ENCODE assay signal across 9 cellular contexts in the genomic region with DNA sequence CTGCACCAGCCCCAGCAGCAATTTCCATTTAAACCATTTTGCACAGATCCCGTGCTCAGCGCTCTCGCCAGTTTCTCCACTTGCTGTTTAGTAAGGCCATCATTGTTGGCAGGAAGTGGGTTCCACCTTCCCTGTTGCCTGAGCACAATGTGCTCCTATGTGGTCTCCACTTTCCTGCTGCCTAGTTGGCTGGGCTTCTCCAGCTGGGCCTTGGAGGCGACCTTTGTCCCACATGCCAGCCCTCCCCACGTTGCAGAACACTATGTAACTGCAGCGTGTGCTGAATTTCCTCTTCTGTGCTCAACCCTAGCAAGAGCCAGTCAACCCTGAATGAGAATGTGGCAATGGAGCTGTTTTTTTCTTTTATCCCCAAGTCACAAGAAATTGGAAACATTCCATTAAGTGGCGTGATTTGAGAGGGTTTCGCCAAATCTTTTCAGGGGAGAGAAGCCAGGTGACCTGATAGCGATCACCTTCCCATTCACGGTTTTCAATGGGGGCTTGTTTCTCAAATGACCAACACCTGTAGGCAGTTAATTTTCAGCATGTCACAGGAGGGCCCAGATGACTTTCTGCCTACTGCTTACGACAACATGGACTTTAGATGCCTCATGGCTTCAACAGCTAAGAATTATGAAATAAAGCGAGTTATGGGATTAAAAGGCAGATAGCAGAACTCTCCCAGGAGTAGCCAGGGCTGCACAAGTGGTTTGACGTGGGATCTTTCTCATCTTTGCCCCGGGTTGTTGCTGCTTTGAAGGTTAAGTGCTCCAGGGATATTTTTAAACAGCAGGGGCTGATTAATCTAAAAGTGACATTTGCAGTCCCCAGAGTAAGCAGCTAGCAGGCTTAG. TPM values are rescaled to one million over a fixed set of nuclear protein-coding genes. Genes with fewer than 3 reads are reported as not detected.
DNase-seq lines count a peak whose midpoint lies in the region; ATAC-seq, FAIRE-seq and TF ChIP-seq lines count a peak whose summit lies in the region.
"Had no signal": no experiment of that assay in that cellular context is flagged by ENCODE, and none has a peak within 500 bp of the region (broad histone marks: within the 10 kb centered on the region; RNA-seq: fewer than 3 reads in every experiment).

Gene ACACB, plus strand, starts transcription at position 830 of the 853 bp plus-strand sequence. CDS start 22,819 bp downstream, outside the sequence.

- H3K9me3 ChIP-seq in MM.1S (replicated peaks; ENCODE audit: insufficient read depth, low read length) (no peaks in the 10 kb centered on the region), small intestine (ENCODE audit: control insufficient read depth, low read depth) (no peaks in the 10 kb centered on the region)

- no peaks in the 10 kb centered on the region for H3K27me3 ChIP-seq in MM.1S (replicated peaks; ENCODE audit: insufficient read depth, low read length)
- no peaks in the 10 kb centered on the region for H3K27me3 ChIP-seq in small intestine (ENCODE audit: control insufficient read depth in 2 of 2, insufficient read depth in 2 of 2, low read length in 2 of 2)

- no peaks in the 10 kb centered on the region for H3K36me3 Mint-ChIP-seq in HFFc6 (ENCODE audit: low read depth)

- 8 to 45% (median 25%) methylated on average over 14 of the region's 14 CpGs for WGBS in small intestine, 3 donors

- no peaks in the 10 kb centered on the region for H3K36me3 ChIP-seq in MM.1S (replicated peaks; ENCODE audit: insufficient read depth, low read length)
- no peaks in the 10 kb centered on the region for H3K36me3 ChIP-seq in small intestine (ENCODE audit: control insufficient read depth in 2 of 2, insufficient read depth in 2 of 2, low read length in 2 of 2)

- FAIRE-seq in small intestine (lab: Jason Lieb, UNC) (no peak), urothelium cell line (lab: Jason Lieb, UNC) (no peak)
- FAIRE-seq: GM12892 had no signal

- DNase-seq in MM.1S (no peak), amniotic epithelial cell (ENCODE audit: low read depth) (peak; percentile 47), left colon (peak; percentile 72 to 88), small intestine (peak; percentile 94), HFFc6 (no peak), urothelium cell line (ENCODE audit: low spot score) (no peak)
- no peak for DNase-seq in stimulated activated naive CD8-positive, alpha-beta T cell treated with anti-CD3 and anti-CD28 coated beads, Interleukin-15, amount 100 ng/mL, for 72 hours

- H3F3A ChIP-seq in MM.1S (ENCODE audit: insufficient read depth, low read length) = peaks cover 34% of the 10 kb centered on the region

- no peaks in the 10 kb centered on the region for H3K9me2 ChIP-seq in MM.1S (replicated peaks; ENCODE audit: insufficient read depth, low read length)

- 0 out of 2 replicates have a peak, but pooled peaks cover 3% of the 10 kb centered on the region for H3K79me2 ChIP-seq in MM.1S (ENCODE audit: low read length)

- H3K4me3 Mint-ChIP-seq in stimulated activated naive CD8-positive, alpha-beta T cell treated with anti-CD3 and anti-CD28 coated beads, Interleukin-15, amount 100 ng/mL, for 72 hours = no peak within 1 kb of the TSS
- H3K4me3 Mint-ChIP-seq in HFFc6 = no peak within 1 kb of the TSS

- peak within 1 kb of the TSS; percentile 81; the same call in 1 of the 2 replicates for H3K27ac ChIP-seq in MM.1S (ENCODE audit: low read length)
- peak within 1 kb of the TSS; percentile 88 to 93 for H3K27ac ChIP-seq in small intestine (ENCODE audit: low read depth in 1 of 2, low read length in 1 of 2)

- peak; percentile 62 for ATAC-seq in left colon
- no peak for ATAC-seq in stimulated activated naive CD8-positive, alpha-beta T cell treated with anti-CD3 and anti-CD28 coated beads, Interleukin-15, amount 100 ng/mL, for 72 hours
- no peak for ATAC-seq in GM18511 (IDR thresholded peaks at IDR 0.05; ENCODE audit: unreplicated experiment)

- H3K4me1 Mint-ChIP-seq in stimulated activated naive CD8-positive, alpha-beta T cell treated with anti-CD3 and anti-CD28 coated beads, Interleukin-15, amount 100 ng/mL, for 72 hours = peaks cover 11% of the 10 kb centered on the region
- peaks cover 18% of the 10 kb centered on the region for H3K4me1 Mint-ChIP-seq in HFFc6 (ENCODE audit: low read depth)

- TF ChIP-seq CTCF in MM.1S (IDR thresholded peaks at IDR 0.05; ENCODE audit: low read length) (no peak), HFFc6 (IDR thresholded peaks at IDR 0.05) (no peak)

- no peak within 1 kb of the TSS for H2AFZ ChIP-seq in MM.1S (ENCODE audit: low read length)

- no peaks in the 10 kb centered on the region for H3K9me3 Mint-ChIP-seq in stimulated activated naive CD8-positive, alpha-beta T cell treated with anti-CD3 and anti-CD28 coated beads, Interleukin-15, amount 100 ng/mL, for 72 hours
- H3K9me3 Mint-ChIP-seq in HFFc6 = no peaks in the 10 kb centered on the region

- peak within 1 kb of the TSS; percentile 46; the same call in 1 of the 2 replicates for H3K9ac ChIP-seq in MM.1S (ENCODE audit: low read length)

- no peaks in the 10 kb centered on the region for H3K27me3 Mint-ChIP-seq in stimulated activated naive CD8-positive, alpha-beta T cell treated with anti-CD3 and anti-CD28 coated beads, Interleukin-15, amount 100 ng/mL, for 72 hours
- peaks cover 4% of the 10 kb centered on the region for H3K27me3 Mint-ChIP-seq in HFFc6 (ENCODE audit: insufficient read depth)

- H3K4me1 ChIP-seq in MM.1S (ENCODE audit: low read length) = peaks cover 42% of the 10 kb centered on the region
- peaks cover 2 to 11% of the 10 kb centered on the region in 2 donors for H3K4me1 ChIP-seq in small intestine (ENCODE audit: control insufficient read depth in 2 of 2, insufficient read depth in 1 of 2, low read depth in 1 of 2, low read length in 1 of 2)

- intact Hi-C loops in left colon (cut with DNase I, micrococcal nuclease) = loop anchor here in 1 of 2 donors (10.0 kb wide), 1 partner anchor 49 kb away; no protein-coding TSS in a partner anchor

- no peaks in the 10 kb centered on the region for H4K20me1 ChIP-seq in MM.1S (ENCODE audit: insufficient read depth, low read length)

- no peak within 1 kb of the TSS for H3K4me3 ChIP-seq in MM.1S (ENCODE audit: low read length)
- H3K4me3 ChIP-seq in small intestine (ENCODE audit: low read depth in 1 of 2, low read length in 2 of 2) = peak within 1 kb of the TSS in 1 of 2 donors; percentile 20

- no peak within 1 kb of the TSS for H3K27ac Mint-ChIP-seq in stimulated activated naive CD8-positive, alpha-beta T cell treated with anti-CD3 and anti-CD28 coated beads, Interleukin-15, amount 100 ng/mL, for 72 hours
- no peak within 1 kb of the TSS for H3K27ac Mint-ChIP-seq in HFFc6

- H3K4me2 ChIP-seq in MM.1S (ENCODE audit: low read depth, low read length) = peak within 1 kb of the TSS; percentile 85

RNA-seq across cellular contexts. Expression of gene ACACB, which starts in this region (rescaled TPM):
- 10 to 100 TPM; 49.6 to 55.6 TPM for total RNA-seq in left colon
- polyA plus RNA-seq in small intestine = 10 to 100 TPM in 2 of 3 donors, 1 to 10 TPM in 1; 7.0 to 40.5 (median 12.3) TPM
- 1 to 10 TPM; 1.0 to 2.1 (median 1.3) TPM for total RNA-seq in HFFc6 (2021; fragmentation: NEBNext Ultra II Directional; extraction: Animal tissue kit (Norgen Biotek cat#: 25700))

Comparison
In these comparisons a context has a peak if more than half of its experiments do, and no peak if none do; other contexts are left out.
1. RNA of gene ACACB (total RNA-seq): 49.6 to 55.6 TPM in left colon; 1.0 to 2.1 TPM in HFFc6; every median in the first group is over 10 times any median in the second.
2. DNase-seq: peak in amniotic epithelial cell (single experiment), left colon (2 of 2) and small intestine (single experiment); none in MM.1S (single experiment), stimulated activated naive CD8-positive, alpha-beta T cell treated with anti-CD3 and anti-CD28 coated beads, Interleukin-15, amount 100 ng/mL, for 72 hours (0 of 2), HFFc6 (single experiment) and urothelium cell line (single experiment).